In genomic region chr7:162583-163297, GRCh38 we compare ENCODE assay signal across 21 cellular contexts. TPM values are rescaled to one million over a fixed set of nuclear protein-coding genes. Genes with fewer than 3 reads are reported as not detected.
DNase-seq lines count a peak whose midpoint lies in the region; ATAC-seq and TF ChIP-seq lines count a peak whose summit lies in the region.
"Had no signal": no experiment of that assay in that cellular context is flagged by ENCODE, and none has a peak within 500 bp of the region (broad histone marks: within the 10 kb centered on the region; RNA-seq: fewer than 3 reads in every experiment).

No MANE protein-coding gene starts in this region.

- no peaks in the 10 kb centered on the region for H4K20me1 ChIP-seq in osteoblast (ENCODE audit: insufficient read depth, low read length)
- H4K20me1 ChIP-seq in mammary epithelial cell (ENCODE audit: insufficient read depth, low read length) = no peaks in the 10 kb centered on the region

- H3K27me3 ChIP-seq in osteoblast (ENCODE audit: insufficient read depth, low read length) (peaks cover 29% of the 10 kb centered on the region), mammary epithelial cell (ENCODE audit: insufficient read depth, low read length) (peaks cover 22% of the 10 kb centered on the region)
- H3K27me3 ChIP-seq: vagina had no signal

- in situ Hi-C loops in mammary epithelial cell (cut with MboI; ENCODE audit: low sequenced_read_pairs in 2 of 2) = no loop called here

- intact Hi-C loops in mammary epithelial cell (cut with micrococcal nuclease) = no loop called here

- WGBS in mammary epithelial cell (ENCODE audit: low coverage, missing lambda C conversion rate) = 17% methylated on average over 16 of the region's 22 CpGs

- H3K27ac ChIP-seq in osteoblast (ENCODE audit: low read depth, low read length) (no peak overlapping the region), mammary epithelial cell (ENCODE audit: insufficient read depth, low read depth, low read length) (no peak overlapping the region)
- H3K27ac ChIP-seq: esophagus muscularis mucosa, PC-9, SK-N-MC, vagina had no signal

- H3K4me2 ChIP-seq in osteoblast (ENCODE audit: insufficient read depth, low read length) (peak overlapping the region; percentile 16), mammary epithelial cell (ENCODE audit: insufficient read depth, low read depth, low read length) (no peak overlapping the region)
- H3K4me2 ChIP-seq: PC-9 had no signal

- CTCF ChIA-PET in mammary epithelial cell (lab: Charles Lee; ENCODE audit: low non-redundant PET) = no interaction called here

- DNase-seq in NCI-H82 (lab: John Stamatoyannopoulos, UW) (peak; percentile 40), NCI-H82 treated with DMSO at 0.1 percent for 48 hours (lab: John Stamatoyannopoulos, UW; ENCODE audit: unreplicated experiment) (no peak), RPMI7951 (ENCODE audit: low read depth) (peak; percentile 85), glomerular visceral epithelial cell (ENCODE audit: extremely low spot score) (peak; percentile 33), osteoblast (ENCODE audit: insufficient read length, low spot score, missing footprints) (peak; percentile 86), mammary epithelial cell (no peak), OCI-M1 (lab: John Stamatoyannopoulos, UW) (no peak)
- DNase-seq: activated naive CD8-positive, alpha-beta T cell treated with anti-CD3 and anti-CD28 coated beads, Interleukin-2, amount 50 U/mL, for 24 hours; DMS53; effector CD4-positive, alpha-beta T cell; naive B cell; NCI-H1417 treated with DMSO at 0.1 percent for 48 hours; NCI-H2171; NCI-H748 treated with DMSO at 0.1 percent for 48 hours; PC-9; T-helper 9 cell had no signal

- H3K36me3 ChIP-seq in osteoblast (ENCODE audit: insufficient read depth, low read length) (no peaks in the 10 kb centered on the region), mammary epithelial cell (ENCODE audit: insufficient read depth, low read length) (no peaks in the 10 kb centered on the region)
- H3K36me3 ChIP-seq: esophagus muscularis mucosa, vagina had no signal

- no TSS peak for BruUV-seq in mammary epithelial cell (replicated peaks; lab: Mats Ljungman, UMichigan)

- H3K9me3 ChIP-seq in osteoblast (ENCODE audit: low read depth, low read length) = no peaks in the 10 kb centered on the region
- no peaks in the 10 kb centered on the region for H3K9me3 ChIP-seq in mammary epithelial cell (replicated peaks; ENCODE audit: insufficient read depth, low read length)
- H3K9me3 ChIP-seq: esophagus muscularis mucosa, vagina had no signal

- no peak overlapping the region for H3K9ac ChIP-seq in mammary epithelial cell (ENCODE audit: insufficient read depth, low read length)

- peaks cover 4% of the 10 kb centered on the region for H3K4me1 ChIP-seq in osteoblast (ENCODE audit: insufficient read depth, low read length)
- H3K4me1 ChIP-seq in mammary epithelial cell (ENCODE audit: insufficient read depth, low read length) = no peaks in the 10 kb centered on the region
- H3K4me1 ChIP-seq: vagina had no signal

- ATAC-seq in GM18502 (IDR thresholded peaks at IDR 0.05; ENCODE audit: poor library complexity, unreplicated experiment) = no peak
- ATAC-seq: activated naive CD8-positive, alpha-beta T cell treated with anti-CD3 and anti-CD28 coated beads, Interleukin-2, amount 50 U/mL, for 24 hours; HCT116 had no signal

- dilution Hi-C loops in mammary epithelial cell (cut with HindIII; ENCODE audit: low sequenced_read_pairs) = no loop called here

- H3K4me3 ChIP-seq in osteoblast (ENCODE audit: insufficient read depth, low read length) = no peak overlapping the region
- no peak overlapping the region for H3K4me3 ChIP-seq in mammary epithelial cell (replicated peaks in 1 of 3; ENCODE audit: insufficient read depth in 1 of 3, low read depth in 2 of 3, low read length in 3 of 3)
- H3K4me3 ChIP-seq: esophagus muscularis mucosa, PC-9, SK-N-MC, vagina had no signal

- H2AFZ ChIP-seq in osteoblast (ENCODE audit: low read length) = no peak overlapping the region
- H2AFZ ChIP-seq in mammary epithelial cell (ENCODE audit: low read depth, low read length) = no peak overlapping the region
- H2AFZ ChIP-seq: PC-9 had no signal

- H3K79me2 ChIP-seq in osteoblast (ENCODE audit: insufficient read depth, low read length) (no peaks in the 10 kb centered on the region), mammary epithelial cell (ENCODE audit: insufficient read depth, low read length) (no peaks in the 10 kb centered on the region)

- TF ChIP-seq CTCF in osteoblast (IDR thresholded peaks at IDR 0.05; ENCODE audit: extremely low read depth, low read depth, low read length) (no peak), mammary epithelial cell (conservative IDR thresholded peaks at IDR 0.05 in 1 of 2, IDR thresholded peaks at IDR 0.05 in 1 of 2; ENCODE audit: extremely low read depth in 1 of 2, insufficient read depth in 1 of 2, low read depth in 1 of 2, low read length in 2 of 2) (no peak)

RNA-seq across cellular contexts. Expression of gene FAM20C, which starts 29.6 kb away (rescaled TPM):
- 256 and 312 TPM in 2 replicates for total RNA-seq in RPMI7951 (2014; rRNA removed; shearing (Covaris generic))
- 38.6 and 46.0 TPM in 2 replicates for total RNA-seq in osteoblast
- total RNA-seq in mammary epithelial cell = 10 to 100 TPM; 37.0 to 48.5 TPM
- polyA plus RNA-seq in mammary epithelial cell = 30.6 TPM
- polyA minus RNA-seq in mammary epithelial cell = 6.7 TPM

Comparison
In these comparisons a context has a peak if more than half of its experiments do, and no peak if none do; other contexts are left out.
1. DNase-seq: peak in NCI-H82 (single experiment), RPMI7951 (single experiment), glomerular visceral epithelial cell (single experiment) and osteoblast (single experiment); none in NCI-H82 treated with DMSO at 0.1 percent for 48 hours (single experiment), mammary epithelial cell (single experiment) and OCI-M1 (single experiment).